18 cellular contexts compared by ENCODE assay signal in the genomic region with DNA sequence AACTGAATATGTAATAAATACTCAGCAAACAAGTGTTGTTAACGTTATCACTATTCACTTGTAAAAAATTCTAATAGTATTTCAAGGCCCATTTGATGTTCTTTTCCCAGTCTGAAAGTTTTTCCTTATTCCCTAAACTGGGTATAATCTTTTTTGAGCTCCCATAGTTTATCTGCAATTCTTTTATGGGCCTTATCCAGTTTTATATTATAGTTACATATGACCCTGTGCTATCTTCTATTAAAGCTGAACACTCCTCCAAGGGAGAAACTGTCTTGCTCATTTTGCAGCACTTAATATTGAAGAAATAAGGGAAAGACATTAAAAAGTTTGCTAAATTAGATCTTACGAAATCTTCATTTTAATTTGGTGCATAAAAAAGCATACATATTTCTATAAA. TPM values are rescaled to one million over a fixed set of nuclear protein-coding genes. Genes with fewer than 3 reads are reported as not detected.
DNase-seq lines count a peak whose midpoint lies in the region; ATAC-seq, FAIRE-seq and TF ChIP-seq lines count a peak whose summit lies in the region.
"Had no signal": no experiment of that assay in that cellular context is flagged by ENCODE, and none has a peak within 500 bp of the region (broad histone marks: within the 10 kb centered on the region; RNA-seq: fewer than 3 reads in every experiment).

No MANE protein-coding gene starts in this region.

- no peaks in the 10 kb centered on the region for H4K20me1 ChIP-seq in OCI-LY1 (ENCODE audit: insufficient read depth, low read length)

- peak; percentile 19 for FAIRE-seq in small intestine (lab: Jason Lieb, UNC)
- FAIRE-seq: H54 had no signal

- H3K4me3 ChIP-seq in OCI-LY1 (ENCODE audit: low read depth, low read length, poor library complexity, severe bottlenecking) = no peak overlapping the region
- H3K4me3 ChIP-seq in small intestine (ENCODE audit: low read depth in 1 of 2, low read length in 2 of 2) = no peak overlapping the region

- no peaks in the 10 kb centered on the region for H3K9me3 Mint-ChIP-seq in activated T-cell treated with anti-CD3 and anti-CD28 coated beads, Interleukin-2, amount 50 U/mL, for 24 hours
- H3K9me3 Mint-ChIP-seq in activated naive CD8-positive, alpha-beta T cell treated with anti-CD3 and anti-CD28 coated beads, Interleukin-2, amount 50 U/mL, for 24 hours = no peaks in the 10 kb centered on the region
- H3K9me3 Mint-ChIP-seq: CD8-positive, alpha-beta memory T cell; HFFc6 had no signal

- no peaks in the 10 kb centered on the region for H3K9me2 ChIP-seq in OCI-LY1 (ENCODE audit: low read depth, low read length)

- peaks cover 66% of the 10 kb centered on the region for H3K36me3 Mint-ChIP-seq in activated T-cell treated with anti-CD3 and anti-CD28 coated beads, Interleukin-2, amount 50 U/mL, for 24 hours (ENCODE audit: low read depth)
- H3K36me3 Mint-ChIP-seq in activated naive CD8-positive, alpha-beta T cell treated with anti-CD3 and anti-CD28 coated beads, Interleukin-2, amount 50 U/mL, for 24 hours (ENCODE audit: low read depth) = peaks cover 12% of the 10 kb centered on the region

- ATAC-seq in activated naive CD8-positive, alpha-beta T cell treated with anti-CD3 and anti-CD28 coated beads, Interleukin-2, amount 50 U/mL, for 24 hours = no peak

- no peak overlapping the region for H2AFZ ChIP-seq in OCI-LY1 (ENCODE audit: low read length)

- DNase-seq in activated T-cell treated with anti-CD3 and anti-CD28 coated beads, Interleukin-2, amount 50 U/mL, for 24 hours = no peak
- DNase-seq in activated T-cell treated with anti-CD3 and anti-CD28 coated beads, Interleukin-2, amount 50 U/mL, for 48 hours = no peak
- no peak for DNase-seq in activated naive CD8-positive, alpha-beta T cell treated with anti-CD3 and anti-CD28 coated beads, Interleukin-2, amount 50 U/mL, for 24 hours
- DNase-seq in small intestine (no peak), hypothalamus (lab: John Stamatoyannopoulos, UW) (no peak), NCI-H2227 treated with DMSO at 0.1 percent for 48 hours (lab: John Stamatoyannopoulos, UW) (no peak)
- DNase-seq in stimulated activated CD4-positive, alpha-beta T cell treated with anti-CD3 and anti-CD28 coated beads, Interleukin-4, amount 100 ng/mL, for 4 hours = no peak
- DNase-seq: CD8-positive, alpha-beta memory T cell; DMS 273 treated with DMSO at 0.1 percent for 48 hours; EL; HFFc6; Kasumi-1; MM.1S; NCI-H1092 treated with DMSO at 0.1 percent for 48 hours; NCI-H524 had no signal

- H3K4me1 ChIP-seq in OCI-LY1 (ENCODE audit: insufficient read depth, low read length, severe bottlenecking) (peaks cover 71% of the 10 kb centered on the region), small intestine (ENCODE audit: control insufficient read depth in 2 of 2, insufficient read depth in 1 of 2, low read depth in 1 of 2, low read length in 1 of 2) (peaks cover 0 to 2% of the 10 kb centered on the region in 2 donors)

- peak overlapping the region; percentile 16; the same call in 1 of the 2 replicates for H3K4me2 ChIP-seq in OCI-LY1 (ENCODE audit: low read length)

- TF ChIP-seq CTCF in OCI-LY1 (IDR thresholded peaks at IDR 0.05; ENCODE audit: low read length) = no peak

- no peaks in the 10 kb centered on the region for H3K27me3 ChIP-seq in OCI-LY1 (ENCODE audit: insufficient read depth, low read length)
- no peaks in the 10 kb centered on the region for H3K27me3 ChIP-seq in small intestine (ENCODE audit: control insufficient read depth in 2 of 2, insufficient read depth in 2 of 2, low read length in 2 of 2)

- H3K36me3 ChIP-seq in OCI-LY1 (ENCODE audit: insufficient read depth, low read length) = peaks cover 57% of the 10 kb centered on the region
- H3K36me3 ChIP-seq in small intestine (ENCODE audit: control insufficient read depth in 2 of 2, insufficient read depth in 2 of 2, low read length in 2 of 2) = no peaks in the 10 kb centered on the region

- H3K9ac ChIP-seq in OCI-LY1 (ENCODE audit: low read length) = no peak overlapping the region

- H3K27me3 Mint-ChIP-seq in activated T-cell treated with anti-CD3 and anti-CD28 coated beads, Interleukin-2, amount 50 U/mL, for 24 hours = no peaks in the 10 kb centered on the region
- no peaks in the 10 kb centered on the region for H3K27me3 Mint-ChIP-seq in activated naive CD8-positive, alpha-beta T cell treated with anti-CD3 and anti-CD28 coated beads, Interleukin-2, amount 50 U/mL, for 24 hours
- H3K27me3 Mint-ChIP-seq: CD8-positive, alpha-beta memory T cell had no signal

- no peak overlapping the region for H3K27ac ChIP-seq in OCI-LY1 (ENCODE audit: low read depth, low read length, poor library complexity, severe bottlenecking)
- H3K27ac ChIP-seq in small intestine (ENCODE audit: low read depth in 1 of 2, low read length in 1 of 2) = no peak overlapping the region
- H3K27ac ChIP-seq: 22Rv1 had no signal

- H3K27ac Mint-ChIP-seq in activated T-cell treated with anti-CD3 and anti-CD28 coated beads, Interleukin-2, amount 50 U/mL, for 24 hours = peak overlapping the region; percentile 91
- H3K27ac Mint-ChIP-seq in activated naive CD8-positive, alpha-beta T cell treated with anti-CD3 and anti-CD28 coated beads, Interleukin-2, amount 50 U/mL, for 24 hours = peak overlapping the region; percentile 94
- H3K27ac Mint-ChIP-seq: CD8-positive, alpha-beta memory T cell; HFFc6 had no signal

- no peaks in the 10 kb centered on the region; the same call in 1 of the 2 replicates for H3F3A ChIP-seq in OCI-LY1 (ENCODE audit: insufficient read depth, low read length)

- H3K9me3 ChIP-seq in OCI-LY1 (ENCODE audit: low read length) = no peaks in the 10 kb centered on the region
- H3K9me3 ChIP-seq in small intestine (ENCODE audit: control insufficient read depth, low read depth) = no peaks in the 10 kb centered on the region

- H3K79me2 ChIP-seq in OCI-LY1 (ENCODE audit: insufficient read depth, low read length) = peaks cover 100% of the 10 kb centered on the region

- 49 to 71% (median 61%) methylated on average over 2 of the region's 2 CpGs for WGBS in small intestine, 3 donors

- peaks cover 90% of the 10 kb centered on the region for H3K4me1 Mint-ChIP-seq in activated T-cell treated with anti-CD3 and anti-CD28 coated beads, Interleukin-2, amount 50 U/mL, for 24 hours (ENCODE audit: low read depth)
- peaks cover 82% of the 10 kb centered on the region for H3K4me1 Mint-ChIP-seq in activated naive CD8-positive, alpha-beta T cell treated with anti-CD3 and anti-CD28 coated beads, Interleukin-2, amount 50 U/mL, for 24 hours

- no peak overlapping the region for H3K4me3 Mint-ChIP-seq in activated T-cell treated with anti-CD3 and anti-CD28 coated beads, Interleukin-2, amount 50 U/mL, for 24 hours
- H3K4me3 Mint-ChIP-seq in activated naive CD8-positive, alpha-beta T cell treated with anti-CD3 and anti-CD28 coated beads, Interleukin-2, amount 50 U/mL, for 24 hours = no peak overlapping the region
- H3K4me3 Mint-ChIP-seq: CD8-positive, alpha-beta memory T cell; HFFc6 had no signal

RNA-seq across cellular contexts. Expression of a gene that starts 13.9 kb away (rescaled TPM):
- polyA plus RNA-seq in small intestine = 10 to 100 TPM; 20.5 to 26.6 (median 23.2) TPM
